8 cellular contexts compared by ENCODE assay signal in the genomic region with DNA sequence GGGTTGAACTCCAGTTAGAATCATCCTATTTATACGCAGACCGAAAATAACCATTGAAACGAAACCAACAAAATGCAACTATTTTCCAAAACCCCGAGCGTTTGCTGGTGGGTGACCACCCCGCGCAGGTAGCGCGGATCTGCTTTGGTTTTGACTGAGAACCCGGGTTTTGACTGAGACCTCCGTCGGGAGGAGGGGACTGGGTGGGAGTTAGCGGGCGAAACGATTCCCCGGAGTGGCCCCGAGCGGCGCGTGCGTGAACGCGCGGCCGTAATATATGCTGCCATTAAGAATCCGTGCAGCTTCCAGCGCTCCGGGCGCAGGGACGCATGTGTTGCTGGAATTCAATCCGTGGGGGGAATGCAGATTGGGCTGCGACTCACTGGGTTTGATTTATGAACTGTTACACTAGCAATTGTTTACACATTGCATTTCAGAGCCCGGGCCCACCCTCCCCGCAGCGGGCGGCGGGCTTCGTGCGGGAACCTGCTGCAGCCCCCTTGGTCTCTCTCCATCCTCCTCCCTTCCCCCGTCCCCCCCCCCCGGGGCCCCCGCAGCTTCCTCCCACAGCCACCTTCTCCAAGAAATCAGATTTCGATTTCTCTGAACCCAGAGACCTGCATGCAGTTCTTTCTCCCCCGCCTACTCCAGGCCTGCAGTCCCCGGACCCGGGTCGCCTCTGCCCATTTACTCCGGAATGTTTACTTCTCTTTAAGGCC. TPM values are rescaled to one million over a fixed set of nuclear protein-coding genes. Genes with fewer than 3 reads are reported as not detected.
A peak's percentile ranks its signal among the peaks of the same experiment; 100 is the strongest.
DNase-seq lines count a peak whose midpoint lies in the region; ATAC-seq and TF ChIP-seq lines count a peak whose summit lies in the region.

No MANE protein-coding gene starts in this region.

- H3F3A ChIP-seq in GM23248 (ENCODE audit: insufficient read depth) = peaks cover 30% of the 10 kb centered on the region
- H3F3A ChIP-seq in neural progenitor cell (ENCODE audit: low read depth) = peaks cover 46% of the 10 kb centered on the region

- H3K4me2 ChIP-seq in GM23248 (ENCODE audit: unreplicated experiment) (peak overlapping the region; percentile 93), neural progenitor cell (peak overlapping the region; percentile 99)

- peak overlapping the region; percentile 99 for H3K4me3 ChIP-seq in GM23248
- peak overlapping the region; percentile 42 to 77 (median 57) for H3K4me3 ChIP-seq in esophagus squamous epithelium
- H3K4me3 ChIP-seq in neural progenitor cell = peak overlapping the region; percentile 62

- H3K4me1 Mint-ChIP-seq in neural progenitor cell = peaks cover 43% of the 10 kb centered on the region

- H3K27ac Mint-ChIP-seq in neural progenitor cell = no peak overlapping the region

- H2AFZ ChIP-seq in GM23248 (peak overlapping the region; percentile 91), neural progenitor cell (replicated peaks) (peak overlapping the region; percentile 56)

- peak overlapping the region; percentile 91 for H3K4me3 Mint-ChIP-seq in neural progenitor cell

- H3K79me2 ChIP-seq in GM23248 (ENCODE audit: insufficient read depth) (peaks cover 41% of the 10 kb centered on the region), neural progenitor cell (ENCODE audit: low read depth) (no peaks in the 10 kb centered on the region)

- H3K9me2 ChIP-seq in GM23248 (ENCODE audit: insufficient read depth) = no peaks in the 10 kb centered on the region

- ATAC-seq in SK-N-SH treated with all-trans-retinoic acid at 6 μM for 48 hours (peak; percentile 79), GM19452 (IDR thresholded peaks at IDR 0.05; ENCODE audit: unreplicated experiment) (no peak)

- peaks cover 6% of the 10 kb centered on the region for H3K36me3 Mint-ChIP-seq in neural progenitor cell

- DNase-seq in AG08395 (ENCODE audit: low spot score) (peak; percentile 73), GM23248 (peak; percentile 84), esophagus squamous epithelium (lab: John Stamatoyannopoulos, UW) (no peak), neural progenitor cell (ENCODE audit: low spot score) (peak; percentile 66), activated gamma-delta T cell (lab: John Stamatoyannopoulos, UW) (no peak)
- no peak for DNase-seq in stimulated activated naive CD4-positive, alpha-beta T cell treated with Interleukin-2 at 50 U/mL for 16 hours (lab: John Stamatoyannopoulos, UW)

- peak overlapping the region; percentile 87 for H3K27ac ChIP-seq in GM23248
- H3K27ac ChIP-seq in esophagus squamous epithelium = peak overlapping the region in 3 of 4 donors; percentile 62 to 73 (median 64)
- H3K27ac ChIP-seq in neural progenitor cell = no peak overlapping the region

- H3K27me3 ChIP-seq in GM23248 (replicated peaks; ENCODE audit: insufficient read depth) = no peaks in the 10 kb centered on the region
- H3K27me3 ChIP-seq in esophagus squamous epithelium = peaks cover 48 to 100% (median 65%) of the 10 kb centered on the region in 4 donors
- H3K27me3 ChIP-seq in neural progenitor cell = peaks cover 100% of the 10 kb centered on the region

- peaks cover 13% of the 10 kb centered on the region for H3K9me3 Mint-ChIP-seq in neural progenitor cell

- peaks cover 85% of the 10 kb centered on the region for H3K27me3 Mint-ChIP-seq in neural progenitor cell (ENCODE audit: insufficient read depth, low read depth)

- peaks cover 21% of the 10 kb centered on the region for H3K4me1 ChIP-seq in GM23248 (ENCODE audit: insufficient read depth)
- H3K4me1 ChIP-seq in esophagus squamous epithelium = peaks cover 25 to 58% (median 30%) of the 10 kb centered on the region in 3 donors
- peaks cover 41% of the 10 kb centered on the region for H3K4me1 ChIP-seq in neural progenitor cell

- 1 to 2% methylated on average over 45 to 48 of the region's 48 CpGs for WGBS in GM23248 (ENCODE audit: low coverage in 1 of 2, low lambda C conversion rate in 2 of 2, missing lambda C conversion rate in 2 of 2), 2 experiments
- WGBS in esophagus squamous epithelium, 2 donors = 3 to 5% methylated on average over 18 to 39 of the region's 48 CpGs

- intact Hi-C loops in esophagus squamous epithelium (cut with DNase I) = no loop called here

- H3K36me3 ChIP-seq in GM23248 (ENCODE audit: low read depth) = no peaks in the 10 kb centered on the region
- H3K36me3 ChIP-seq in esophagus squamous epithelium = no peaks in the 10 kb centered on the region
- no peaks in the 10 kb centered on the region for H3K36me3 ChIP-seq in neural progenitor cell

- no peak for TF ChIP-seq POLR2A in esophagus squamous epithelium (IDR thresholded peaks at IDR 0.05)

- TF ChIP-seq CTCF in esophagus squamous epithelium (IDR thresholded peaks at IDR 0.05) (no peak), neural progenitor cell (IDR thresholded peaks at IDR 0.05) (no peak)

- H3K9ac ChIP-seq in GM23248 (peak overlapping the region; percentile 94), neural progenitor cell (no peak overlapping the region)

- in situ Hi-C loops in GM23248 (cut with MboI) = loop anchor here (10.0 kb wide), 1 partner anchor 532 kb away; no protein-coding TSS in a partner anchor

- H3K9me3 ChIP-seq in GM23248 (ENCODE audit: low read depth) (no peaks in the 10 kb centered on the region), esophagus squamous epithelium (peaks cover 0 to 7% (median 0%) of the 10 kb centered on the region in 3 donors), neural progenitor cell (ENCODE audit: low read depth) (no peaks in the 10 kb centered on the region)

- H4K20me1 ChIP-seq in GM23248 (ENCODE audit: insufficient read depth) (no peaks in the 10 kb centered on the region), neural progenitor cell (ENCODE audit: low read depth) (peaks cover 57% of the 10 kb centered on the region)

TF ChIP-seq in SK-N-SH treated with all-trans-retinoic acid at 6 μM for 48 hours, 23 proteins besides CTCF, POLR2A, EP300 and RAD21 (continues in another document):
- TF ChIP-seq, protein P1, sequence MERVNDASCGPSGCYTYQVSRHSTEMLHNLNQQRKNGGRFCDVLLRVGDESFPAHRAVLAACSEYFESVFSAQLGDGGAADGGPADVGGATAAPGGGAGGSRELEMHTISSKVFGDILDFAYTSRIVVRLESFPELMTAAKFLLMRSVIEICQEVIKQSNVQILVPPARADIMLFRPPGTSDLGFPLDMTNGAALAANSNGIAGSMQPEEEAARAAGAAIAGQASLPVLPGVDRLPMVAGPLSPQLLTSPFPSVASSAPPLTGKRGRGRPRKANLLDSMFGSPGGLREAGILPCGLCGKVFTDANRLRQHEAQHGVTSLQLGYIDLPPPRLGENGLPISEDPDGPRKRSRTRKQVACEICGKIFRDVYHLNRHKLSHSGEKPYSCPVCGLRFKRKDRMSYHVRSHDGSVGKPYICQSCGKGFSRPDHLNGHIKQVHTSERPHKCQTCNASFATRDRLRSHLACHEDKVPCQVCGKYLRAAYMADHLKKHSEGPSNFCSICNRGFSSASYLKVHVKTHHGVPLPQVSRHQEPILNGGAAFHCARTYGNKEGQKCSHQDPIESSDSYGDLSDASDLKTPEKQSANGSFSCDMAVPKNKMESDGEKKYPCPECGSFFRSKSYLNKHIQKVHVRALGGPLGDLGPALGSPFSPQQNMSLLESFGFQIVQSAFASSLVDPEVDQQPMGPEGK (CRISPR knock-in tag; IDR thresholded peaks at IDR 0.05; ENCODE audit: borderline replicate concordance) = no peak
- TF ChIP-seq CSDC2 (CRISPR knock-in tag; IDR thresholded peaks at IDR 0.05) = no peak
- TF ChIP-seq OSR1 (CRISPR knock-in tag; IDR thresholded peaks at IDR 0.05) = no peak
- TF ChIP-seq, protein P2, sequence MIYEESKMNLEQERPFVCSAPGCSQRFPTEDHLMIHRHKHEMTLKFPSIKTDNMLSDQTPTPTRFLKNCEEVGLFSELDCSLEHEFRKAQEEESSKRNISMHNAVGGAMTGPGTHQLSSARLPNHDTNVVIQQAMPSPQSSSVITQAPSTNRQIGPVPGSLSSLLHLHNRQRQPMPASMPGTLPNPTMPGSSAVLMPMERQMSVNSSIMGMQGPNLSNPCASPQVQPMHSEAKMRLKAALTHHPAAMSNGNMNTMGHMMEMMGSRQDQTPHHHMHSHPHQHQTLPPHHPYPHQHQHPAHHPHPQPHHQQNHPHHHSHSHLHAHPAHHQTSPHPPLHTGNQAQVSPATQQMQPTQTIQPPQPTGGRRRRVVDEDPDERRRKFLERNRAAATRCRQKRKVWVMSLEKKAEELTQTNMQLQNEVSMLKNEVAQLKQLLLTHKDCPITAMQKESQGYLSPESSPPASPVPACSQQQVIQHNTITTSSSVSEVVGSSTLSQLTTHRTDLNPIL (CRISPR knock-in tag; IDR thresholded peaks at IDR 0.05; ENCODE audit: low read depth) = no peak
- TF ChIP-seq ZNF565 (CRISPR knock-in tag; conservative IDR thresholded peaks at IDR 0.05; ENCODE audit: low read depth) = no peak
- no peak for TF ChIP-seq BACH2 (CRISPR knock-in tag; IDR thresholded peaks at IDR 0.05; ENCODE audit: borderline replicate concordance)
- no peak for TF ChIP-seq ZNF8 (CRISPR knock-in tag; IDR thresholded peaks at IDR 0.05)
- TF ChIP-seq GLIS3 (CRISPR knock-in tag; IDR thresholded peaks at IDR 0.05) = no peak
- TF ChIP-seq ESRRG (CRISPR knock-in tag; IDR thresholded peaks at IDR 0.05) = no peak
- TF ChIP-seq, protein P3, sequence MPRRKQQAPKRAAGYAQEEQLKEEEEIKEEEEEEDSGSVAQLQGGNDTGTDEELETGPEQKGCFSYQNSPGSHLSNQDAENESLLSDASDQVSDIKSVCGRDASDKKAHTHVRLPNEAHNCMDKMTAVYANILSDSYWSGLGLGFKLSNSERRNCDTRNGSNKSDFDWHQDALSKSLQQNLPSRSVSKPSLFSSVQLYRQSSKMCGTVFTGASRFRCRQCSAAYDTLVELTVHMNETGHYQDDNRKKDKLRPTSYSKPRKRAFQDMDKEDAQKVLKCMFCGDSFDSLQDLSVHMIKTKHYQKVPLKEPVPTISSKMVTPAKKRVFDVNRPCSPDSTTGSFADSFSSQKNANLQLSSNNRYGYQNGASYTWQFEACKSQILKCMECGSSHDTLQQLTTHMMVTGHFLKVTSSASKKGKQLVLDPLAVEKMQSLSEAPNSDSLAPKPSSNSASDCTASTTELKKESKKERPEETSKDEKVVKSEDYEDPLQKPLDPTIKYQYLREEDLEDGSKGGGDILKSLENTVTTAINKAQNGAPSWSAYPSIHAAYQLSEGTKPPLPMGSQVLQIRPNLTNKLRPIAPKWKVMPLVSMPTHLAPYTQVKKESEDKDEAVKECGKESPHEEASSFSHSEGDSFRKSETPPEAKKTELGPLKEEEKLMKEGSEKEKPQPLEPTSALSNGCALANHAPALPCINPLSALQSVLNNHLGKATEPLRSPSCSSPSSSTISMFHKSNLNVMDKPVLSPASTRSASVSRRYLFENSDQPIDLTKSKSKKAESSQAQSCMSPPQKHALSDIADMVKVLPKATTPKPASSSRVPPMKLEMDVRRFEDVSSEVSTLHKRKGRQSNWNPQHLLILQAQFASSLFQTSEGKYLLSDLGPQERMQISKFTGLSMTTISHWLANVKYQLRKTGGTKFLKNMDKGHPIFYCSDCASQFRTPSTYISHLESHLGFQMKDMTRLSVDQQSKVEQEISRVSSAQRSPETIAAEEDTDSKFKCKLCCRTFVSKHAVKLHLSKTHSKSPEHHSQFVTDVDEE (CRISPR knock-in tag; IDR thresholded peaks at IDR 0.05) = no peak

RNA-seq across cellular contexts. Expression of a gene that starts 9.9 kb away (rescaled TPM):
- 78.5 and 94.6 TPM in 2 replicates for total RNA-seq in GM23248 (2014; rRNA removed; shearing (Covaris generic))
- polyA plus RNA-seq in GM23248 (2016; fragmentation: Nextera tagmentation; extraction: Ambion mirVana) = 50.5 and 51.8 TPM in 2 replicates
- 1 to 10 TPM in 2 of 4 donors, under 1 TPM in 2; 0.19 to 7.1 (median 3.7) TPM for total RNA-seq in esophagus squamous epithelium
- total RNA-seq in neural progenitor cell (ENCODE audit: low replicate concordance) = 0.74 and 1.3 TPM in 2 replicates

Comparison
In these comparisons a context has a peak if more than half of its experiments do, and no peak if none do; other contexts are left out.
1. DNase-seq: peak in AG08395 (single experiment), GM23248 (single experiment) and neural progenitor cell (single experiment); none in esophagus squamous epithelium (single experiment), activated gamma-delta T cell (single experiment) and stimulated activated naive CD4-positive, alpha-beta T cell treated with Interleukin-2 at 50 U/mL for 16 hours (single experiment).
2. Peak in every context shown above with its lines, with median percentiles within 50 percentile points of each other: H3K4me3 ChIP-seq.